In genomic region chr4:185797018-185797417, GRCh38 we compare ENCODE assay signal across 15 cellular contexts. TPM values are rescaled to one million over a fixed set of nuclear protein-coding genes. Genes with fewer than 3 reads are reported as not detected.
"Had no signal": no experiment of that assay in that cellular context is flagged by ENCODE, and none has a peak within 500 bp of the region (broad histone marks: within the 10 kb centered on the region; RNA-seq: fewer than 3 reads in every experiment).

No MANE protein-coding gene starts in this region.

- DNase-seq: activated CD4-positive, alpha-beta T cell treated with anti-CD3 and anti-CD28 coated beads, Interleukin-2, amount 50 U/mL, for 4 hours; activated gamma-delta T cell treated with Interleukin-2 at 50 U/mL for 16 hours; adrenal gland; dermis blood vessel endothelial cell; effector memory CD8-positive, alpha-beta T cell; foreskin fibroblast; hippocampal formation; left colon; stimulated activated naive B cell treated with anti-CD40 and anti-IgM and Interleukin-4, amounts not matched to agents 10 μg/mL and 1 μg/mL and 100 μg/mL, for 72 hours had no signal

- H3K4me1 Mint-ChIP-seq: stimulated activated naive B cell treated with anti-CD40 and anti-IgM and Interleukin-4, amounts not matched to agents 10 μg/mL and 1 μg/mL and 100 μg/mL, for 72 hours had no signal

- H3K79me2 ChIP-seq: parathyroid adenoma had no signal

- H3K4me3 Mint-ChIP-seq: effector memory CD8-positive, alpha-beta T cell; natural killer cell treated with Interleukin-12 subunit alpha and Interleukin-12 subunit beta and Interleukin-15 and Interleukin-18, amount 100 ng/mL, for 72 hours; stimulated activated naive B cell treated with anti-CD40 and anti-IgM and Interleukin-4, amounts not matched to agents 10 μg/mL and 1 μg/mL and 100 μg/mL, for 72 hours; T-helper 2 cell treated with Interferon-gamma antibody and Interleukin-4, amounts not matched to agents 5 μg/mL and 100 μg/mL, for 36 hours had no signal

- H3K9ac ChIP-seq: parathyroid adenoma had no signal

- H3K27ac ChIP-seq: adrenal gland, parathyroid adenoma had no signal

- H3K9me3 ChIP-seq: adrenal gland had no signal

- H3K36me3 ChIP-seq: adrenal gland had no signal

- H3K4me3 ChIP-seq: adrenal gland, lung had no signal

- H3K36me3 Mint-ChIP-seq: activated naive CD4-positive, alpha-beta T cell treated with anti-CD3 and anti-CD28 coated beads, Interleukin-2, amount 50 U/mL, for 72 hours; natural killer cell treated with Interleukin-12 subunit alpha and Interleukin-12 subunit beta and Interleukin-15 and Interleukin-18, amount 100 ng/mL, for 72 hours; stimulated activated naive B cell treated with anti-CD40 and anti-IgM and Interleukin-4, amounts not matched to agents 10 μg/mL and 1 μg/mL and 100 μg/mL, for 72 hours had no signal

- H3K9me3 Mint-ChIP-seq: stimulated activated naive B cell treated with anti-CD40 and anti-IgM and Interleukin-4, amounts not matched to agents 10 μg/mL and 1 μg/mL and 100 μg/mL, for 72 hours; T-helper 2 cell treated with Interferon-gamma antibody and Interleukin-4, amounts not matched to agents 5 μg/mL and 100 μg/mL, for 36 hours had no signal

- H3K4me1 ChIP-seq: adrenal gland, parathyroid adenoma had no signal

- H3K27me3 ChIP-seq: adrenal gland had no signal

- H3K27ac Mint-ChIP-seq: activated naive CD4-positive, alpha-beta T cell treated with anti-CD3 and anti-CD28 coated beads, Interleukin-2, amount 50 U/mL, for 72 hours; effector memory CD8-positive, alpha-beta T cell; natural killer cell treated with Interleukin-12 subunit alpha and Interleukin-12 subunit beta and Interleukin-15 and Interleukin-18, amount 100 ng/mL, for 72 hours; stimulated activated naive B cell treated with anti-CD40 and anti-IgM and Interleukin-4, amounts not matched to agents 10 μg/mL and 1 μg/mL and 100 μg/mL, for 72 hours; T-helper 2 cell treated with Interferon-gamma antibody and Interleukin-4, amounts not matched to agents 5 μg/mL and 100 μg/mL, for 36 hours had no signal

- H2AFZ ChIP-seq: parathyroid adenoma had no signal

RNA-seq across cellular contexts. Expression of gene SORBS2, which starts 15.0 kb away (rescaled TPM):
- total RNA-seq: activated CD8-positive, alpha-beta memory T cell treated with anti-CD3 and anti-CD28 coated beads for 36 hours; activated naive CD4-positive, alpha-beta T cell treated with anti-CD3 and anti-CD28 coated beads, Interleukin-2, amount 50 U/mL, for 72 hours; natural killer cell treated with Interleukin-12 subunit alpha and Interleukin-12 subunit beta and Interleukin-15 and Interleukin-18, amount 100 ng/mL, for 72 hours had no signal
